1 cellular context compared by ENCODE assay signal in the genomic region with DNA sequence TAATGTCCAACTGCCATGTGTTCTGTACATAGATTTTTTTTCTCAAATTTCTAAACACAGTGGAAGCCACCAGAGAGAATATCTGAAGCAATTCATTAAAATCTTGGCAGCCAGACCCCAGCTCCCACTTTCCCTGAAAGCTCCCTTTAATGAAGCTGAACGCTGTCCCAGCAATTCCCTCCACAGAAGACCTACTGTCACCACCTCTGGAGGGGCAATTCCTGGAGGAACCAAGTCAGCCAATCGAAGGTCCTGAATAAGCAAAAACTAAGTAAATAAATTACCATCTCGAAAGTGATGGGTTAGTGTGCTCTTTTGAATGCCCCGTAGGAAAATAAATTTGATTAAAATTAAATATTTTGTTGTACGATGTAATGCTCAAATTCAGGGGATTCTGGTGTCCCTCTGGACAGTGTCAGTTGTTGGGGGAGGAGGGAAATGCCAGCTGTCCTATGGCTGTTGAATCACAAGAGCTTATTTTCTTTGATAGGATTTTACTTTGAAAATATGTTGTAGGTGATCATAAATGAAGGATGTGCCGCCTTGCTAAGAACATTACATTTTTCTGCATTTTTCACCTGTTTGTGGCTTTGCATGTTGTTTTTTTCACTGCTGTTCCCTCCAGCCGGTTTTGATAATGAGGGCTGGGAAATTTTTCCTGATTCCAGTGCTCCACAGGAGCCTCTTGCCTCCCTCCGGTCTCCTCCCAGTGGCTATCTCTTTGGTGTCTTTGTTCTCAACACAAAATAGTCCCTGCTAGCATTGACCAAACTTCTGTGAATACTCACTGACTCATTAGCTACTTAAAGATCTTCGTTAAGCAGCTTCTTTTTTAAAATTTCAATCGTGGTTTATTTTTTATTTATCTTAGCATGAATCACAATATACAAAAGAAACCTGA.
A peak's percentile ranks its signal among the peaks of the same experiment; 100 is the strongest.
TF ChIP-seq lines count a peak whose summit lies in the region.

No MANE protein-coding gene starts in this region.

TF ChIP-seq in SK-N-SH, 30 proteins besides CTCF, POLR2A, EP300 and RAD21 (continued from another document):
- TF ChIP-seq TCF12 (IDR thresholded peaks at IDR 0.05) (peak; percentile 58), FOSL2 (IDR thresholded peaks at IDR 0.05; ENCODE audit: borderline replicate concordance, low read depth) (peak; percentile 29; the same call in 1 of the 2 replicates)
- TF ChIP-seq, protein P1, sequence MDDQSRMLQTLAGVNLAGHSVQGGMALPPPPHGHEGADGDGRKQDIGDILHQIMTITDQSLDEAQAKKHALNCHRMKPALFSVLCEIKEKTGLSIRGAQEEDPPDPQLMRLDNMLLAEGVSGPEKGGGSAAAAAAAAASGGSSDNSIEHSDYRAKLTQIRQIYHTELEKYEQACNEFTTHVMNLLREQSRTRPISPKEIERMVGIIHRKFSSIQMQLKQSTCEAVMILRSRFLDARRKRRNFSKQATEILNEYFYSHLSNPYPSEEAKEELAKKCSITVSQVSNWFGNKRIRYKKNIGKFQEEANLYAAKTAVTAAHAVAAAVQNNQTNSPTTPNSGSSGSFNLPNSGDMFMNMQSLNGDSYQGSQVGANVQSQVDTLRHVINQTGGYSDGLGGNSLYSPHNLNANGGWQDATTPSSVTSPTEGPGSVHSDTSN (IDR thresholded peaks at IDR 0.05) = 0 out of 2 replicates have a peak, but pooled peaks have one; percentile 11
